Comparison of ENCODE assay signal across 22 cellular contexts in genomic region chr5:133205204-133205603, GRCh38.
DNase-seq lines count a peak whose midpoint lies in the region; ATAC-seq and TF ChIP-seq lines count a peak whose summit lies in the region.
"Had no signal": no experiment of that assay in that cellular context is flagged by ENCODE, and none has a peak within 500 bp of the region (broad histone marks: within the 10 kb centered on the region; RNA-seq: fewer than 3 reads in every experiment).

No MANE protein-coding gene starts in this region.

- H3K79me1 ChIP-seq in mesenchymal stem cell (replicated peaks; ENCODE audit: low read length, poor library complexity, severe bottlenecking), result no peaks in the 10 kb centered on the region

- H3K4ac ChIP-seq in mesenchymal stem cell (ENCODE audit: low read depth in 1 of 2, low read length in 2 of 2), result no peak overlapping the region

- WGBS in mesenchymal stem cell, result 51% methylated on average over 2 of the region's 4 CpGs

- H2AFZ ChIP-seq in mesenchymal stem cell (ENCODE audit: low read depth, low read length), result no peak overlapping the region

- no peak overlapping the region for H4K8ac ChIP-seq in mesenchymal stem cell (ENCODE audit: low read length)

- H3K27ac Mint-ChIP-seq in stimulated activated memory B cell treated with anti-CD40 and anti-IgM and Interleukin-4, amounts not matched to agents 10 μg/mL and 1 μg/mL and 100 μg/mL, for 72 hours, result no peak overlapping the region
- H3K27ac Mint-ChIP-seq: B cell had no signal

- H2AK5ac ChIP-seq in mesenchymal stem cell (ENCODE audit: low read length, severe bottlenecking), result no peak overlapping the region

- no peak overlapping the region for H3K14ac ChIP-seq in mesenchymal stem cell (ENCODE audit: low read length in 2 of 2)

- H3K9ac ChIP-seq in mesenchymal stem cell (ENCODE audit: low read length), result no peak overlapping the region

- H3K4me1 Mint-ChIP-seq in stimulated activated memory B cell treated with anti-CD40 and anti-IgM and Interleukin-4, amounts not matched to agents 10 μg/mL and 1 μg/mL and 100 μg/mL, for 72 hours, result peaks cover 12% of the 10 kb centered on the region
- H3K4me1 Mint-ChIP-seq: B cell had no signal

- H3K36me3 ChIP-seq in SJSA1 (0 out of 2 replicates have a peak, but pooled peaks cover 4% of the 10 kb centered on the region), mesenchymal stem cell (ENCODE audit: control insufficient read depth in 1 of 2, insufficient read depth in 2 of 2, low read depth in 1 of 2, low read length in 2 of 2) (no peaks in the 10 kb centered on the region)

- H3K27ac ChIP-seq in SJSA1, result peak overlapping the region; percentile 76
- no peak overlapping the region for H3K27ac ChIP-seq in mesenchymal stem cell (ENCODE audit: low read length, poor library complexity, severe bottlenecking)
- H3K27ac ChIP-seq: A549, RWPE1 had no signal

- TF ChIP-seq CTCF in AG09319 (IDR thresholded peaks at IDR 0.05; ENCODE audit: low read depth, low read length), result no peak

- H2BK5ac ChIP-seq in mesenchymal stem cell (ENCODE audit: low read depth, low read length, poor library complexity, severe bottlenecking), result no peak overlapping the region

- peaks cover 10% of the 10 kb centered on the region for H3K36me3 Mint-ChIP-seq in stimulated activated memory B cell treated with anti-CD40 and anti-IgM and Interleukin-4, amounts not matched to agents 10 μg/mL and 1 μg/mL and 100 μg/mL, for 72 hours

- H3K18ac ChIP-seq in mesenchymal stem cell (ENCODE audit: low read depth in 1 of 2, low read length in 2 of 2), result no peak overlapping the region

- H2BK12ac ChIP-seq in mesenchymal stem cell (ENCODE audit: low read length in 2 of 2), result no peak overlapping the region

- H3K23ac ChIP-seq in mesenchymal stem cell (ENCODE audit: low read length in 2 of 2), result no peak overlapping the region

- DNase-seq in AG09319 (ENCODE audit: extremely low read depth, low read depth), result peak; percentile 25
- peak; percentile 40 to 71 for DNase-seq in SJSA1 (ENCODE audit: low read depth in 1 of 2, low spot score in 2 of 2)
- DNase-seq in fibroblast of gingiva (ENCODE audit: low read depth), result peak; percentile 32
- DNase-seq in mesenchymal stem cell, result peak; percentile 59
- no peak for DNase-seq in NCI-H510A (lab: John Stamatoyannopoulos, UW)
- DNase-seq in NCI-H187 treated with DMSO at 0.1 percent for 48 hours (lab: John Stamatoyannopoulos, UW), result no peak
- DNase-seq: COR-L47, DMS 273 treated with DMSO at 0.1 percent for 48 hours, DND-41, GOT3, KBM-7, NCI-H1105, NCI-H1694, NCI-H345, NCI-H526, PC-3 had no signal

- H3K27me3 Mint-ChIP-seq in stimulated activated memory B cell treated with anti-CD40 and anti-IgM and Interleukin-4, amounts not matched to agents 10 μg/mL and 1 μg/mL and 100 μg/mL, for 72 hours, result peaks cover 20% of the 10 kb centered on the region

- H3K27me3 ChIP-seq in SJSA1 (replicated peaks) (no peaks in the 10 kb centered on the region), mesenchymal stem cell (ENCODE audit: control insufficient read depth in 1 of 2, insufficient read depth in 1 of 2, low read length in 2 of 2) (peaks cover 20 to 39% of the 10 kb centered on the region in 2 experiments)

- no peak overlapping the region for H2BK120ac ChIP-seq in mesenchymal stem cell (ENCODE audit: low read depth, low read length)

- H3K4me1 ChIP-seq in SJSA1 (replicated peaks) (peaks cover 33% of the 10 kb centered on the region), mesenchymal stem cell (ENCODE audit: control insufficient read depth, insufficient read depth, low read depth, low read length) (peaks cover 5% of the 10 kb centered on the region)

- H3K4me3 ChIP-seq in SJSA1, result no peak overlapping the region
- no peak overlapping the region for H3K4me3 ChIP-seq in mesenchymal stem cell (ENCODE audit: insufficient read depth in 1 of 2, low read depth in 1 of 2, low read length in 2 of 2)
- H3K4me3 ChIP-seq: A549, GM12878 had no signal

- ATAC-seq in stimulated activated memory B cell treated with anti-CD40 and anti-IgM and Interleukin-4, amounts not matched to agents 10 μg/mL and 1 μg/mL and 100 μg/mL, for 72 hours, result no peak
- ATAC-seq in GM18909 (IDR thresholded peaks at IDR 0.05; ENCODE audit: poor library complexity, unreplicated experiment), result no peak
- ATAC-seq: A549, GM12878, PC-3 had no signal

- no peak overlapping the region for H4K91ac ChIP-seq in mesenchymal stem cell (ENCODE audit: low read length)

- no peak overlapping the region for H2BK15ac ChIP-seq in mesenchymal stem cell (ENCODE audit: low read depth, poor library complexity, severe bottlenecking)

- no peak overlapping the region for H3K4me3 Mint-ChIP-seq in stimulated activated memory B cell treated with anti-CD40 and anti-IgM and Interleukin-4, amounts not matched to agents 10 μg/mL and 1 μg/mL and 100 μg/mL, for 72 hours
- H3K4me3 Mint-ChIP-seq: B cell had no signal

- H3K9me3 ChIP-seq in SJSA1 (replicated peaks) (0 out of 2 replicates have a peak, but pooled peaks cover 4% of the 10 kb centered on the region), mesenchymal stem cell (ENCODE audit: control insufficient read depth, low read length) (no peaks in the 10 kb centered on the region)

- no peak overlapping the region for H3K4me2 ChIP-seq in mesenchymal stem cell (ENCODE audit: low read length, poor library complexity, severe bottlenecking)

- peaks cover 2% of the 10 kb centered on the region for H3K9me3 Mint-ChIP-seq in stimulated activated memory B cell treated with anti-CD40 and anti-IgM and Interleukin-4, amounts not matched to agents 10 μg/mL and 1 μg/mL and 100 μg/mL, for 72 hours

Comparison
In these comparisons a context has a peak if more than half of its experiments do, and no peak if none do; other contexts are left out.
1. DNase-seq: peak in AG09319 (single experiment), SJSA1 (2 of 2), fibroblast of gingiva (single experiment) and mesenchymal stem cell (single experiment); none in NCI-H510A (single experiment) and NCI-H187 treated with DMSO at 0.1 percent for 48 hours (single experiment).